In the genomic region with DNA sequence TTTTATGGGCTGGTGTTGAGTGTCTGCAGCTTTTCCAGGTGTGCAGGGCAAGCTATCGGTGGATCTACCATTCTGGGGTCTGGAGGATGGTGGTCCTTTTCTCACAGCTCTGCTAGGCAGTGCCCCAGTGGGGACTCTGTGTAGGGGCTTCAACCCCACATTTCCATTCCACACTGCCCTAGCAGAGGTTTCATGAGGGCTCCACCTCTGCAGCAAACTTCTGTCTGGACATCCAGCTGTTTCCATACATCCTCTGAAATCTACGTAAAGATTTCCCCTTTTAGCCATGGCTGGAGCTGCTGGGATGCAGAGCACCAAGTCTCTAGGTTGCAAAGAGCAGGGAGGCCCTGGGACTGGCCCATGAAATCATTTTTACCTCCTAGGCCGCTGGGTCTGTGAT, we compare ENCODE assay signal across 1 cellular context.
TF ChIP-seq lines count a peak whose summit lies in the region.

No MANE protein-coding gene starts in this region.

TF ChIP-seq in GM23338, 12 proteins besides CTCF, POLR2A, EP300 and RAD21 (continued from another document):
- no peak for TF ChIP-seq ZNF462 (CRISPR knock-in tag; IDR thresholded peaks at IDR 0.05)
- no peak for TF ChIP-seq POLR2AphosphoS5 (IDR thresholded peaks at IDR 0.05; ENCODE audit: low read depth)
- TF ChIP-seq CREB1 (CRISPR knock-in tag; IDR thresholded peaks at IDR 0.05; ENCODE audit: low read depth): no peak
- no peak for TF ChIP-seq ZNF331 (CRISPR knock-in tag; IDR thresholded peaks at IDR 0.05; ENCODE audit: low read depth)
- TF ChIP-seq EZH2phosphoT487 (IDR thresholded peaks at IDR 0.05; ENCODE audit: unreplicated experiment): no peak
- no peak for TF ChIP-seq NANOG (IDR thresholded peaks at IDR 0.05; ENCODE audit: borderline replicate concordance)
- TF ChIP-seq, protein P1, sequence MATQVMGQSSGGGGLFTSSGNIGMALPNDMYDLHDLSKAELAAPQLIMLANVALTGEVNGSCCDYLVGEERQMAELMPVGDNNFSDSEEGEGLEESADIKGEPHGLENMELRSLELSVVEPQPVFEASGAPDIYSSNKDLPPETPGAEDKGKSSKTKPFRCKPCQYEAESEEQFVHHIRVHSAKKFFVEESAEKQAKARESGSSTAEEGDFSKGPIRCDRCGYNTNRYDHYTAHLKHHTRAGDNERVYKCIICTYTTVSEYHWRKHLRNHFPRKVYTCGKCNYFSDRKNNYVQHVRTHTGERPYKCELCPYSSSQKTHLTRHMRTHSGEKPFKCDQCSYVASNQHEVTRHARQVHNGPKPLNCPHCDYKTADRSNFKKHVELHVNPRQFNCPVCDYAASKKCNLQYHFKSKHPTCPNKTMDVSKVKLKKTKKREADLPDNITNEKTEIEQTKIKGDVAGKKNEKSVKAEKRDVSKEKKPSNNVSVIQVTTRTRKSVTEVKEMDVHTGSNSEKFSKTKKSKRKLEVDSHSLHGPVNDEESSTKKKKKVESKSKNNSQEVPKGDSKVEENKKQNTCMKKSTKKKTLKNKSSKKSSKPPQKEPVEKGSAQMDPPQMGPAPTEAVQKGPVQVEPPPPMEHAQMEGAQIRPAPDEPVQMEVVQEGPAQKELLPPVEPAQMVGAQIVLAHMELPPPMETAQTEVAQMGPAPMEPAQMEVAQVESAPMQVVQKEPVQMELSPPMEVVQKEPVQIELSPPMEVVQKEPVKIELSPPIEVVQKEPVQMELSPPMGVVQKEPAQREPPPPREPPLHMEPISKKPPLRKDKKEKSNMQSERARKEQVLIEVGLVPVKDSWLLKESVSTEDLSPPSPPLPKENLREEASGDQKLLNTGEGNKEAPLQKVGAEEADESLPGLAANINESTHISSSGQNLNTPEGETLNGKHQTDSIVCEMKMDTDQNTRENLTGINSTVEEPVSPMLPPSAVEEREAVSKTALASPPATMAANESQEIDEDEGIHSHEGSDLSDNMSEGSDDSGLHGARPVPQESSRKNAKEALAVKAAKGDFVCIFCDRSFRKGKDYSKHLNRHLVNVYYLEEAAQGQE (IDR thresholded peaks at IDR 0.05; ENCODE audit: unreplicated experiment): no peak
- no peak for TF ChIP-seq JUNB (IDR thresholded peaks at IDR 0.05; ENCODE audit: unreplicated experiment)
- no peak for TF ChIP-seq STAT1 (IDR thresholded peaks at IDR 0.05; ENCODE audit: unreplicated experiment)
